2 cellular contexts compared by ENCODE assay signal in genomic region chr17:44012391-44012790, GRCh38.
TF ChIP-seq lines count a peak whose summit lies in the region.

No MANE protein-coding gene starts in this region.

TF ChIP-seq in SK-N-SH, 30 proteins besides CTCF, POLR2A, EP300 and RAD21:
- TF ChIP-seq REST (IDR thresholded peaks at IDR 0.05; ENCODE audit: low read depth, low read length) (no peak), YY1 (IDR thresholded peaks at IDR 0.05; ENCODE audit: low read depth) (no peak), POLR2AphosphoS5 (IDR thresholded peaks at IDR 0.05; ENCODE audit: low read depth, low read length) (no peak), ELF1 (IDR thresholded peaks at IDR 0.05) (no peak), GABPA (IDR thresholded peaks at IDR 0.05; ENCODE audit: low read depth) (no peak), FOXJ3 (CRISPR knock-in tag; IDR thresholded peaks at IDR 0.05) (no peak), USF1 (IDR thresholded peaks at IDR 0.05; ENCODE audit: borderline replicate concordance, low read depth) (no peak), FOSL2 (IDR thresholded peaks at IDR 0.05; ENCODE audit: borderline replicate concordance, low read depth) (no peak), NFIC (IDR thresholded peaks at IDR 0.05; ENCODE audit: borderline replicate concordance) (no peak), TAF1 (IDR thresholded peaks at IDR 0.05; ENCODE audit: borderline replicate concordance, low read depth, low read length) (no peak)

TF ChIP-seq in SK-N-SH treated with all-trans-retinoic acid at 6 μM for 48 hours, 23 proteins besides CTCF, POLR2A, EP300 and RAD21 (continued from another document):
- TF ChIP-seq PATZ1 (CRISPR knock-in tag; IDR thresholded peaks at IDR 0.05; ENCODE audit: borderline replicate concordance) (no peak), ZNF8 (CRISPR knock-in tag; IDR thresholded peaks at IDR 0.05) (no peak), ZNF565 (CRISPR knock-in tag; conservative IDR thresholded peaks at IDR 0.05; ENCODE audit: low read depth) (no peak), TOX (CRISPR knock-in tag; IDR thresholded peaks at IDR 0.05; ENCODE audit: borderline replicate concordance) (no peak), POU6F1 (CRISPR knock-in tag; IDR thresholded peaks at IDR 0.05; ENCODE audit: borderline replicate concordance, low read depth) (no peak), OSR1 (CRISPR knock-in tag; IDR thresholded peaks at IDR 0.05) (no peak), ZFP3 (CRISPR knock-in tag; IDR thresholded peaks at IDR 0.05) (no peak), CSRNP3 (CRISPR knock-in tag; IDR thresholded peaks at IDR 0.05) (no peak), GLIS3 (CRISPR knock-in tag; IDR thresholded peaks at IDR 0.05) (no peak), TCF4 (CRISPR knock-in tag; IDR thresholded peaks at IDR 0.05; ENCODE audit: borderline replicate concordance) (no peak), ISL1 (CRISPR knock-in tag; IDR thresholded peaks at IDR 0.05) (no peak), SNAI2 (CRISPR knock-in tag; IDR thresholded peaks at IDR 0.05) (no peak), ARNTL (CRISPR knock-in tag; IDR thresholded peaks at IDR 0.05; ENCODE audit: borderline replicate concordance, low read depth) (no peak)
TF ChIP-seq in SK-N-SH treated with all-trans-retinoic acid at 6 μM for 48 hours: peak in this region for 0.
